Comparison of ENCODE assay signal across 1 cellular context in the genomic region with DNA sequence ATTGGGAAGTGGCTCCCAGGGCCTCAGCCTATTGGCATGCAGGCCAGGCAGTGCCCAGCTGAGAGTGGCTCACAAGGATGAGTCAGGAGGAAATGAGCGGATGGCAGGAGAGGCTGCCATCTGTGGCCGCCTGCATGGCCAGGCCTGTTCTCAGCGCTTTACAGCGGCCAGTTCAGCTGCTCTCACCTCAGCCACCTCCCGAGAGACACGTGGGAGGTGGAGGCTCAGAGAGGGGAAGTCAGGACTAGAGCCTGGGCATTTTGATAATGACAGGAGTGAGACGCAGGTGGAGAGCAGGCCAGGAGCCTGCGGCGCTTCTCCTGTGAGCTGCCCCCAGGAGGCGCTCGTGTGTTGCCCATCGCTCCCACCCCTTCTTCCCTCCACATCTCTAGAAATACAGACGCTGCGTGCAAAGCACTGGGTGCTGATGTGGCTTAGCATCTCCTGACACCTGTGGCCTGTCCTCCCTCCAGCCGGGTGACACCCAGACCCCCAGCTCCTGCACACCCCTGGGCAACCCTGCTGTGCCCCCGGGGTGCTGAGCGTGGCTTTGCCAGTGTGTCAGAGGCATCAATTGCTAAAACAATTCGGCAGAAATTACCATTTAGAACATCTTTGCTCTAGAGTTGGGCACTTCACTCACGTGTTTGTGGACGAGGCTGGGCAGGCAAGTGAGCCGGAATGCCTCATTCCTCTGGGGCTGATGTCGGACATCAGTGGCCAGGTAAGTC.
A peak's percentile ranks its signal among the peaks of the same experiment; 100 is the strongest.
TF ChIP-seq lines count a peak whose summit lies in the region.

No MANE protein-coding gene starts in this region.

TF ChIP-seq in HCT116, 20 proteins besides CTCF, POLR2A, EP300 and RAD21:
- no peak for TF ChIP-seq ZFX (IDR thresholded peaks at IDR 0.05)
- no peak for TF ChIP-seq YY1 (IDR thresholded peaks at IDR 0.05; ENCODE audit: extremely low read depth, insufficient replicate concordance, low read depth, low read length)
- TF ChIP-seq POLR2AphosphoS5 (IDR thresholded peaks at IDR 0.05; ENCODE audit: low read depth, low read length): no peak
- 0 out of 2 replicates have a peak, but pooled peaks have one; percentile 41 for TF ChIP-seq SIN3A (IDR thresholded peaks at IDR 0.05; ENCODE audit: low read depth)
- no peak for TF ChIP-seq EZH2 (IDR thresholded peaks at IDR 0.05)
- TF ChIP-seq ELF1 (IDR thresholded peaks at IDR 0.05; ENCODE audit: borderline replicate concordance, low read depth): no peak
- no peak for TF ChIP-seq TCF7L2 (IDR thresholded peaks at IDR 0.05; ENCODE audit: borderline replicate concordance, extremely low read depth, insufficient read depth, insufficient read length)
- TF ChIP-seq CEBPB (IDR thresholded peaks at IDR 0.05; ENCODE audit: low read depth): no peak
- TF ChIP-seq, protein P1, sequence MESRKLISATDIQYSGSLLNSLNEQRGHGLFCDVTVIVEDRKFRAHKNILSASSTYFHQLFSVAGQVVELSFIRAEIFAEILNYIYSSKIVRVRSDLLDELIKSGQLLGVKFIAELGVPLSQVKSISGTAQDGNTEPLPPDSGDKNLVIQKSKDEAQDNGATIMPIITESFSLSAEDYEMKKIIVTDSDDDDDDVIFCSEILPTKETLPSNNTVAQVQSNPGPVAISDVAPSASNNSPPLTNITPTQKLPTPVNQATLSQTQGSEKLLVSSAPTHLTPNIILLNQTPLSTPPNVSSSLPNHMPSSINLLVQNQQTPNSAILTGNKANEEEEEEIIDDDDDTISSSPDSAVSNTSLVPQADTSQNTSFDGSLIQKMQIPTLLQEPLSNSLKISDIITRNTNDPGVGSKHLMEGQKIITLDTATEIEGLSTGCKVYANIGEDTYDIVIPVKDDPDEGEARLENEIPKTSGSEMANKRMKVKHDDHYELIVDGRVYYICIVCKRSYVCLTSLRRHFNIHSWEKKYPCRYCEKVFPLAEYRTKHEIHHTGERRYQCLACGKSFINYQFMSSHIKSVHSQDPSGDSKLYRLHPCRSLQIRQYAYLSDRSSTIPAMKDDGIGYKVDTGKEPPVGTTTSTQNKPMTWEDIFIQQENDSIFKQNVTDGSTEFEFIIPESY (IDR thresholded peaks at IDR 0.05; ENCODE audit: extremely low read depth, insufficient replicate concordance, low read length): no peak
- TF ChIP-seq CBX3 (IDR thresholded peaks at IDR 0.05; ENCODE audit: low read depth): no peak
- TF ChIP-seq SRF (IDR thresholded peaks at IDR 0.05; ENCODE audit: low read depth): no peak
- no peak for TF ChIP-seq FOSL1 (IDR thresholded peaks at IDR 0.05; ENCODE audit: low read depth)
- TF ChIP-seq, protein P2, sequence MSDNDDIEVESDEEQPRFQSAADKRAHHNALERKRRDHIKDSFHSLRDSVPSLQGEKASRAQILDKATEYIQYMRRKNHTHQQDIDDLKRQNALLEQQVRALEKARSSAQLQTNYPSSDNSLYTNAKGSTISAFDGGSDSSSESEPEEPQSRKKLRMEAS (IDR thresholded peaks at IDR 0.05): peak; percentile 89
